8 cellular contexts compared by ENCODE assay signal in the genomic region with DNA sequence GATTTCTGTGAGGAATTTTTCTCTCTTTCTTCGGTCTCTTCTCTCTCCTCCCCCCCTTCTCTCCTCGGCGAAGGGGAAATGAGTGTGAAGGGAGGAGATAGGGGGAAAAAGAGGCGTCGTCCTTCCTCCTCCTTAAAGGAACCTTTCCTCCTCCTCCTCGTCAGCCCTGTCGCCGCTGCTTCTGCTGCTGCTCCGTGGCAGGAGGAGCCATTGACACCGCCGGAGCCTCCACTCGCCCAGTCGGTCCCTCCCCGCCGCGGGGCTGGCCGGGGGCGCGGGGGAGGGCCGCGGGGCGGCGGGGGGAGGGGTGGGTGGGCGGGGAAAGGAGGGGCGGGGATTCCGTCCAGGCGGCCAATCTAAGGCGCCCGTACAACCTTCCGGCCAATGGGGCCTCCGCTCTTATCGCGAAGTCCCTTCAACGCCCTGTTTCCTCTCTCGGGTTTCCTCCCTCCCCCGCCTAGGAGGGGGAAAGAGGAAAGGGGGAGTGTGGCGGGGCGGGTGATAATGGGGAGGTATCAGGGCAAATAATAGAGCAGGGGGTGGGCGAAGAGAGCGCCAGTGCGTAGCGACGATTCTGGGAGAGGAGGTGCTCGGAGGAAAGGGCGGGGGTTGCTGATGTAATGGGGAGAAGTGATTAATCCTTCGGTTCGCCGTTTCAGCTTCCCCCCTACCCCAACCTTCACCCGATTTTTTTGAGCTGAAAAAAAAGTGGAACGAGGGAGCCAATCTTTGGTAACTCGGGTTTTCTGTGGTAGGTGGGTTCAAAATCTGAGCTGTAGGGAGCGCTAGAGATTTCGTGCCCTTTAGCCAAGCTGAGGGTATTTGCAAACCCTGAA.
DNase-seq lines count a peak whose midpoint lies in the region; ATAC-seq lines count a peak whose summit lies in the region.

A gene (minus strand): TSS at position 238 of the 836 bp plus-strand sequence. CDS start 778 bp downstream, outside the sequence.

- peak; percentile 88 for ATAC-seq in GM19043 (IDR thresholded peaks at IDR 0.05; ENCODE audit: low read depth, unreplicated experiment)
- peak; percentile 85 for ATAC-seq in HG03378 (IDR thresholded peaks at IDR 0.05; ENCODE audit: unreplicated experiment)
- ATAC-seq in activated CD4-positive, CD25-positive, alpha-beta regulatory T cell treated with anti-CD3 and anti-CD28 coated beads, Interleukin-2, amount 50 U/mL, for 24 hours = peak; percentile 88 to 90

- DNase-seq in Ammon's horn (ENCODE audit: low spot score) (peak; percentile 98), NCI-H446 treated with DMSO at 0.1 percent for 48 hours (lab: John Stamatoyannopoulos, UW) (peak; percentile 97), cerebellar cortex (ENCODE audit: low spot score) (peak; percentile 99), islet precursor cell (peak; percentile 99)
- peak; percentile 88 to 94 (median 89) for DNase-seq in stimulated activated CD4-positive, alpha-beta T cell treated with anti-CD3 and anti-CD28 coated beads, Interleukin-12 subunit alpha, Interleukin-12 subunit beta, amount 100 ng/mL, for 48 hours (ENCODE audit: low read depth in 2 of 3, low spot score in 1 of 3)

Comparison
In these comparisons a context has a peak if more than half of its experiments do, and no peak if none do; other contexts are left out.
1. Peak in every context shown above with its lines: DNase-seq and ATAC-seq.